14 cellular contexts compared by ENCODE assay signal in the genomic region with DNA sequence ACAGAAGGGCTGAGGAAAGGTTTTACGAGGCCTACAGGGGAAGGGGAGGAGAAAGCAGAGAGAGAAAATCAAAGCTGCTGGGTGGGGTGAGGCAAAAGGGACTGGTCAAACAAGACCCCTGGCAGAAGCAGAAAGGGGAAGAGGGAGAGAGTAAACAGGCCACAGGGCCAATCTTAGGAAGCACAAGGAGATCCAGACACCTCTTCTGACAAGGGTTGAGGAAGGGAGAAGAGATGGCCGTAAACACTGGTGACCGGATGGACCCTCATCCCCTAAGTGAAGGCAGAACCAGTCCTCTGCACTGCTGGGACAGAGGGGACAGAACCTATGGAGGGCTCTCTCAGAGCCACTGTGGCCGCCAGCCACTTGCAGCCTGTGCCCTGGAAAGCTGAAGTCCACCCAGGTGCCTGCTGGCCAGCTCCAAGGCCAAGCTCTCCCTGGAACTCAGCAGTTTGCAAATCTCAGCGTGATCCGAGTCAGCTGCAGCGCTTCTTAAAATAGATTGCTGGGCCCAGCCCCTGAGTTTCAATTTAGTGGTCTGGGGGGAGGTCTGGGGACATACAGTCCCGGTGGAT.
"Had no signal": no experiment of that assay in that cellular context is flagged by ENCODE, and none has a peak within 500 bp of the region (broad histone marks: within the 10 kb centered on the region; RNA-seq: fewer than 3 reads in every experiment).

No MANE protein-coding gene starts in this region.

- ATAC-seq: esophagus mucosa, gastrocnemius medialis, left colon had no signal

- H3K4me1 ChIP-seq: gastrocnemius medialis, right atrium auricular region, suprapubic skin, thyroid gland, uterus had no signal

- H3K4me3 ChIP-seq: gastrocnemius medialis, right atrium auricular region, smooth muscle cell, suprapubic skin, thyroid gland, uterus had no signal

- H3K36me3 ChIP-seq: gastrocnemius medialis, right atrium auricular region, suprapubic skin, thyroid gland, uterus had no signal

- DNase-seq: effector memory CD4-positive, alpha-beta T cell; gastrocnemius medialis; kidney; left colon; mesendoderm; naive B cell; stimulated activated CD4-positive, alpha-beta T cell treated with anti-CD3 and anti-CD28 coated beads, Interleukin-2, amount 100 ng/mL, for 48 hours; stimulated activated naive CD4-positive, alpha-beta T cell treated with Interleukin-2 at 50 U/mL for 16 hours; thyroid gland; uterus had no signal

- H3K9me3 ChIP-seq: gastrocnemius medialis, suprapubic skin, thyroid gland, uterus had no signal

- H3K27ac ChIP-seq: gastrocnemius medialis, suprapubic skin, thyroid gland, uterus had no signal

- H3K4me2 ChIP-seq: smooth muscle cell had no signal

- H3K27me3 ChIP-seq: gastrocnemius medialis, right atrium auricular region, suprapubic skin, thyroid gland, uterus had no signal
